In genomic region chr4:70994069-70994366, GRCh38 we compare ENCODE assay signal across 8 cellular contexts. TPM values are rescaled to one million over a fixed set of nuclear protein-coding genes. Genes with fewer than 3 reads are reported as not detected.
A peak's percentile ranks its signal among the peaks of the same experiment; 100 is the strongest.
DNase-seq lines count a peak whose midpoint lies in the region; ATAC-seq lines count a peak whose summit lies in the region.

No MANE protein-coding gene starts in this region.

- ATAC-seq in activated CD8-positive, alpha-beta T cell treated with anti-CD3 and anti-CD28 coated beads, Interleukin-2, amount 10 ng/mL, durations not matched to agents 7 days and 5 days, result no peak
- ATAC-seq in GM21515 (IDR thresholded peaks at IDR 0.05; ENCODE audit: unreplicated experiment), result no peak

- CTCF ChIA-PET in activated CD8-positive, alpha-beta T cell treated with anti-CD3 and anti-CD28 coated beads, Interleukin-2, amount 10 ng/mL, durations not matched to agents 7 days and 5 days (lab: Charles Lee), result interaction anchor here (0.9 to 5.7 kb wide), 10 partner anchors 10 to 342 kb away, joined by 3 to 58 read pairs (median 5); partner anchors contain the start of gene GRSF1

- H3K4me3 ChIP-seq in iPS-18a (ENCODE audit: low read length) (peak overlapping the region; percentile 73), subcutaneous abdominal adipose tissue (ENCODE audit: low read depth in 1 of 5, low read length in 5 of 5) (peak overlapping the region; percentile 93 to 98 (median 97))

- H3K27ac ChIP-seq in iPS-18a (ENCODE audit: low read length) (peak overlapping the region; percentile 90), subcutaneous abdominal adipose tissue (ENCODE audit: low read depth, low read length) (peak overlapping the region; percentile 79)

- peak overlapping the region; percentile 90 for H3K27ac Mint-ChIP-seq in T-helper 1 cell treated with Interleukin-12 subunit alpha and Interleukin-12 subunit beta and Interleukin-4 antibody, amounts not matched to agents 30 μg/mL and 1 μg/mL, for 36 hours
- H3K27ac Mint-ChIP-seq in activated CD8-positive, alpha-beta T cell treated with anti-CD3 and anti-CD28 coated beads, Interleukin-2, amount 10 ng/mL, durations not matched to agents 7 days and 5 days, result peak overlapping the region; percentile 88

- POLR2A ChIA-PET in activated CD8-positive, alpha-beta T cell treated with anti-CD3 and anti-CD28 coated beads, Interleukin-2, amount 10 ng/mL, durations not matched to agents 7 days and 5 days (lab: Charles Lee), result interaction anchor here (0.6 to 3.9 kb wide), 13 partner anchors 9 to 646 kb away, joined by 3 to 20 read pairs (median 4); partner anchors contain the start of gene GRSF1

- no peaks in the 10 kb centered on the region for H3K27me3 Mint-ChIP-seq in T-helper 1 cell treated with Interleukin-12 subunit alpha and Interleukin-12 subunit beta and Interleukin-4 antibody, amounts not matched to agents 30 μg/mL and 1 μg/mL, for 36 hours (ENCODE audit: low read depth)
- no peaks in the 10 kb centered on the region for H3K27me3 Mint-ChIP-seq in activated CD8-positive, alpha-beta T cell treated with anti-CD3 and anti-CD28 coated beads, Interleukin-2, amount 10 ng/mL, durations not matched to agents 7 days and 5 days (ENCODE audit: low read depth)

- H3K9me3 Mint-ChIP-seq in T-helper 1 cell treated with Interleukin-12 subunit alpha and Interleukin-12 subunit beta and Interleukin-4 antibody, amounts not matched to agents 30 μg/mL and 1 μg/mL, for 36 hours, result peaks cover under 1% of the 10 kb centered on the region
- no peaks in the 10 kb centered on the region for H3K9me3 Mint-ChIP-seq in activated CD8-positive, alpha-beta T cell treated with anti-CD3 and anti-CD28 coated beads, Interleukin-2, amount 10 ng/mL, durations not matched to agents 7 days and 5 days (ENCODE audit: insufficient read depth)

- H3K9me3 ChIP-seq in iPS-18a (ENCODE audit: control insufficient read depth, low read depth, low read length), result no peaks in the 10 kb centered on the region
- no peaks in the 10 kb centered on the region for H3K9me3 ChIP-seq in subcutaneous abdominal adipose tissue (ENCODE audit: control insufficient read depth in 5 of 5, low read length in 5 of 5)

- no peak for DNase-seq in T-helper 1 cell
- no peak for DNase-seq in activated CD8-positive, alpha-beta T cell treated with anti-CD3 and anti-CD28 coated beads, Interleukin-2, amount 10 ng/mL, durations not matched to agents 7 days and 5 days
- DNase-seq in inferior parietal cortex (ENCODE audit: extremely low spot score), result no peak
- no peak for DNase-seq in NCI-H345 (lab: John Stamatoyannopoulos, UW)

- H3K27me3 ChIP-seq in iPS-18a (ENCODE audit: control insufficient read depth, insufficient read depth, low read length) (no peaks in the 10 kb centered on the region), subcutaneous abdominal adipose tissue (ENCODE audit: control insufficient read depth in 5 of 5, insufficient read depth in 4 of 5, low read length in 5 of 5) (no peaks in the 10 kb centered on the region)

- peak overlapping the region; percentile 96 for H3K4me3 Mint-ChIP-seq in T-helper 1 cell treated with Interleukin-12 subunit alpha and Interleukin-12 subunit beta and Interleukin-4 antibody, amounts not matched to agents 30 μg/mL and 1 μg/mL, for 36 hours
- peak overlapping the region; percentile 96 for H3K4me3 Mint-ChIP-seq in activated CD8-positive, alpha-beta T cell treated with anti-CD3 and anti-CD28 coated beads, Interleukin-2, amount 10 ng/mL, durations not matched to agents 7 days and 5 days

- H3K4me1 ChIP-seq in iPS-18a (ENCODE audit: control insufficient read depth, low read depth, low read length) (peaks cover 8% of the 10 kb centered on the region), subcutaneous abdominal adipose tissue (ENCODE audit: control insufficient read depth in 5 of 5, insufficient read depth in 5 of 5, low read length in 5 of 5) (peaks cover 4 to 38% (median 21%) of the 10 kb centered on the region in 5 donors)

- peaks cover 26% of the 10 kb centered on the region for H3K36me3 Mint-ChIP-seq in T-helper 1 cell treated with Interleukin-12 subunit alpha and Interleukin-12 subunit beta and Interleukin-4 antibody, amounts not matched to agents 30 μg/mL and 1 μg/mL, for 36 hours (ENCODE audit: low read depth)
- peaks cover 46% of the 10 kb centered on the region for H3K36me3 Mint-ChIP-seq in activated CD8-positive, alpha-beta T cell treated with anti-CD3 and anti-CD28 coated beads, Interleukin-2, amount 10 ng/mL, durations not matched to agents 7 days and 5 days (ENCODE audit: low read depth)

- peaks cover 42% of the 10 kb centered on the region for H3K4me1 Mint-ChIP-seq in T-helper 1 cell treated with Interleukin-12 subunit alpha and Interleukin-12 subunit beta and Interleukin-4 antibody, amounts not matched to agents 30 μg/mL and 1 μg/mL, for 36 hours (ENCODE audit: low read depth)
- H3K4me1 Mint-ChIP-seq in activated CD8-positive, alpha-beta T cell treated with anti-CD3 and anti-CD28 coated beads, Interleukin-2, amount 10 ng/mL, durations not matched to agents 7 days and 5 days (ENCODE audit: low read depth), result peaks cover 42% of the 10 kb centered on the region

- peaks cover 3% of the 10 kb centered on the region for H3K36me3 ChIP-seq in iPS-18a (ENCODE audit: control insufficient read depth, low read depth, low read length)
- H3K36me3 ChIP-seq in subcutaneous abdominal adipose tissue (ENCODE audit: control insufficient read depth in 5 of 5, insufficient read depth in 5 of 5, low read length in 5 of 5), result peaks cover 0 to 3% (median under 1%) of the 10 kb centered on the region in 5 donors

- H3K9ac ChIP-seq in iPS-18a (ENCODE audit: low read length), result peak overlapping the region; percentile 93
- peak overlapping the region; percentile 73 to 95 (median 94) for H3K9ac ChIP-seq in subcutaneous abdominal adipose tissue (ENCODE audit: low read length in 5 of 5)

RNA-seq across cellular contexts. Expression of gene DCK, which starts 0.6 kb away (rescaled TPM):
- 10 to 100 TPM; 74.2 to 77.3 TPM for total RNA-seq in activated CD8-positive, alpha-beta T cell treated with anti-CD3 and anti-CD28 coated beads, Interleukin-2, amount 10 ng/mL, durations not matched to agents 7 days and 5 days
